In the genomic region with DNA sequence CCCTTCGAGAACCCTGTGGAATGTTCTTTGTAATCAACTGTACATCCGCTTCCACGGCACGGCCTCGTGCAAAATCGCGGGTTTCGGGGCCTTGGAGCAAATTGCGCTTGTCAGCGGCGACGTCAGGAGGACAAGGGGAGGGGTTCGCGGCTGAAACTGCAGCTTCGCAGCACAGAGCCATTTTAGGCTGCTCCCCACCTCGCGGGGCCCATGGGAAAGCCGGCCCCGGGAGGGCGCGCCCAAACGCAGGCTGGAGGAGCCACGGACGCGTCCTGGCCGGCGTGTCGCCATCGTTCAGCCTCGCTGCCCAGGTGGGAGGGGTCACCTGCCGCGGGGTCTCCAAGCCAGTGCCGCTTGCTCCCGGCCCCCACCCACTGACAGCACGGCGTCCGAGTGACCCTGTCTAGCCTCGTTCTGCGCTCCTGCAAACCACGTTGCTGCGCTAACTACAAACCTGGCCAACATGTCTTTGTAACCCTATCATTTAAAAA, we compare ENCODE assay signal across 8 cellular contexts. TPM values are rescaled to one million over a fixed set of nuclear protein-coding genes. Genes with fewer than 3 reads are reported as not detected.
DNase-seq lines count a peak whose midpoint lies in the region; ATAC-seq and TF ChIP-seq lines count a peak whose summit lies in the region.

No MANE protein-coding gene starts in this region.

- peaks cover 28 to 65% (median 36%) of the 10 kb centered on the region in 3 donors for H3K4me1 ChIP-seq in esophagus squamous epithelium
- H3K4me1 ChIP-seq in upper lobe of left lung = peaks cover 18 to 65% (median 37%) of the 10 kb centered on the region in 4 donors

- intact Hi-C loops in CD4-positive, alpha-beta T cell (cut with DNase I, micrococcal nuclease) = loop anchor here (2.0 to 5.0 kb wide), 5 partner anchors 19 to 215 kb away; no protein-coding TSS in a partner anchor
- intact Hi-C loops in esophagus squamous epithelium (cut with DNase I) = loop anchor here (5.0 kb wide), 1 partner anchor 146 kb away; no protein-coding TSS in a partner anchor

- H3K36me3 Mint-ChIP-seq in CD4-positive, alpha-beta T cell (ENCODE audit: low read depth) = peaks cover 47% of the 10 kb centered on the region
- H3K36me3 Mint-ChIP-seq in natural killer cell treated with Interleukin-12 subunit alpha and Interleukin-12 subunit beta and Interleukin-15 and Interleukin-18, amount 100 ng/mL, for 72 hours = peaks cover 18% of the 10 kb centered on the region

- POLR2A ChIA-PET in CD4-positive, alpha-beta T cell (lab: Charles Lee) = interaction anchor here (1.2 to 3.0 kb wide), 4 partner anchors 19 to 215 kb away, joined by 3 to 11 read pairs (median 4); no protein-coding TSS in a partner anchor

- H3K4me3 Mint-ChIP-seq in CD4-positive, alpha-beta T cell = peak overlapping the region; percentile 95
- H3K4me3 Mint-ChIP-seq in natural killer cell treated with Interleukin-12 subunit alpha and Interleukin-12 subunit beta and Interleukin-15 and Interleukin-18, amount 100 ng/mL, for 72 hours = peak overlapping the region; percentile 98

- H3K4me1 Mint-ChIP-seq in CD4-positive, alpha-beta T cell (ENCODE audit: low read depth) = peaks cover 75% of the 10 kb centered on the region
- H3K4me1 Mint-ChIP-seq in natural killer cell treated with Interleukin-12 subunit alpha and Interleukin-12 subunit beta and Interleukin-15 and Interleukin-18, amount 100 ng/mL, for 72 hours (ENCODE audit: low read depth in 2 of 2) = peaks cover 51 to 59% of the 10 kb centered on the region in 2 donors

- peak overlapping the region; percentile 53 to 72 (median 64) for H3K4me3 ChIP-seq in esophagus squamous epithelium
- peak overlapping the region; percentile 35 to 94 (median 76) for H3K4me3 ChIP-seq in upper lobe of left lung

- TF ChIP-seq POLR2A in esophagus squamous epithelium (IDR thresholded peaks at IDR 0.05) (no peak), upper lobe of left lung (IDR thresholded peaks at IDR 0.05) (no peak)

- H3K27ac Mint-ChIP-seq in CD4-positive, alpha-beta T cell = peak overlapping the region; percentile 94
- H3K27ac Mint-ChIP-seq in natural killer cell treated with Interleukin-12 subunit alpha and Interleukin-12 subunit beta and Interleukin-15 and Interleukin-18, amount 100 ng/mL, for 72 hours = peak overlapping the region; percentile 92 to 95

- peak in 9 of 10 experiments; percentile 23 to 71 (median 40) for DNase-seq in CD4-positive, alpha-beta T cell
- DNase-seq in activated T-cell treated with anti-CD3 and anti-CD28 coated beads for 1 hour (ENCODE audit: low read depth) (peak; percentile 35), esophagus squamous epithelium (lab: John Stamatoyannopoulos, UW) (no peak), upper lobe of left lung (peak; percentile 35 to 85), NCI-H748 (lab: John Stamatoyannopoulos, UW; ENCODE audit: unreplicated experiment) (no peak)
- no peak for DNase-seq in natural killer cell treated with Interleukin-12 subunit alpha and Interleukin-12 subunit beta and Interleukin-15 and Interleukin-18, amount 100 ng/mL, for 72 hours (ENCODE audit: low spot score)

- TF ChIP-seq EP300 in upper lobe of left lung (IDR thresholded peaks at IDR 0.05) = no peak

- H3K27me3 ChIP-seq in CD4-positive, alpha-beta T cell (ENCODE audit: control insufficient read depth, insufficient read depth, low read length) = no peaks in the 10 kb centered on the region
- H3K27me3 ChIP-seq in esophagus squamous epithelium (peaks cover 8 to 65% (median 11%) of the 10 kb centered on the region in 4 donors), upper lobe of left lung (peaks cover 0 to 22% (median 11%) of the 10 kb centered on the region in 4 donors)

- WGBS in esophagus squamous epithelium, 2 donors = 6 to 20% methylated on average over 6 to 7 of the region's 41 CpGs
- 1 to 7% methylated on average over 19 to 31 of the region's 41 CpGs for WGBS in upper lobe of left lung, 2 donors

- no peaks in the 10 kb centered on the region for H3K36me3 ChIP-seq in esophagus squamous epithelium
- H3K36me3 ChIP-seq in upper lobe of left lung = no peaks in the 10 kb centered on the region

- H3K27ac ChIP-seq in CD4-positive, alpha-beta T cell (ENCODE audit: low read depth, low read length) = no peak overlapping the region
- H3K27ac ChIP-seq in esophagus squamous epithelium = peak overlapping the region; percentile 56 to 83 (median 74)
- peak overlapping the region; percentile 36 to 87 (median 56) for H3K27ac ChIP-seq in upper lobe of left lung

- CTCF ChIA-PET in CD4-positive, alpha-beta T cell (lab: Charles Lee) = no interaction called here

- H3K9me3 Mint-ChIP-seq in CD4-positive, alpha-beta T cell = no peaks in the 10 kb centered on the region
- no peaks in the 10 kb centered on the region for H3K9me3 Mint-ChIP-seq in natural killer cell treated with Interleukin-12 subunit alpha and Interleukin-12 subunit beta and Interleukin-15 and Interleukin-18, amount 100 ng/mL, for 72 hours

- no peak for TF ChIP-seq CTCF in CD4-positive, alpha-beta T cell (IDR thresholded peaks at IDR 0.05)
- TF ChIP-seq CTCF in esophagus squamous epithelium (IDR thresholded peaks at IDR 0.05) (no peak), upper lobe of left lung (IDR thresholded peaks at IDR 0.05) (no peak)

- ATAC-seq in CD4-positive, alpha-beta T cell (ENCODE audit: poor library complexity) = peak; percentile 38
- ATAC-seq in HG02852 (IDR thresholded peaks at IDR 0.05; ENCODE audit: unreplicated experiment) (peak; percentile 22), upper lobe of left lung (ENCODE audit: low FRiP score in 2 of 2) (peak; percentile 19 to 49), GM18519 (IDR thresholded peaks at IDR 0.05; ENCODE audit: low FRiP score, unreplicated experiment) (no peak)
- peak; percentile 5 to 17 for ATAC-seq in natural killer cell treated with Interleukin-12 subunit alpha and Interleukin-12 subunit beta and Interleukin-15 and Interleukin-18, amount 100 ng/mL, for 72 hours

- no peaks in the 10 kb centered on the region for H3K9me3 ChIP-seq in CD4-positive, alpha-beta T cell (ENCODE audit: control insufficient read depth, low read length)
- H3K9me3 ChIP-seq in esophagus squamous epithelium (no peaks in the 10 kb centered on the region), upper lobe of left lung (no peaks in the 10 kb centered on the region)

- H3K27me3 Mint-ChIP-seq in CD4-positive, alpha-beta T cell = peaks cover 5% of the 10 kb centered on the region
- no peaks in the 10 kb centered on the region for H3K27me3 Mint-ChIP-seq in natural killer cell treated with Interleukin-12 subunit alpha and Interleukin-12 subunit beta and Interleukin-15 and Interleukin-18, amount 100 ng/mL, for 72 hours

RNA-seq across cellular contexts. Expression of a gene that starts 2.8 kb away (rescaled TPM):
- 10 to 100 TPM; 41.0 to 42.0 TPM for total RNA-seq in CD4-positive, alpha-beta T cell
- total RNA-seq in esophagus squamous epithelium (1 to 10 TPM in 3 of 4 donors, under 1 TPM in 1; 0.72 to 5.0 (median 1.4) TPM), upper lobe of left lung (10 to 100 TPM in 3 of 6 donors, 1 to 10 TPM in 3; 6.2 to 14.6 (median 10.2) TPM)
- 100 to 1,000 TPM in 1 of 2 donors, 10 to 100 TPM in 1; 94.9 to 101 TPM for total RNA-seq in natural killer cell treated with Interleukin-12 subunit alpha and Interleukin-12 subunit beta and Interleukin-15 and Interleukin-18, amount 100 ng/mL, for 72 hours

Comparison
In these comparisons a context has a peak if more than half of its experiments do, and no peak if none do; other contexts are left out.
1. DNase-seq: peak in CD4-positive, alpha-beta T cell (9 of 10), activated T-cell treated with anti-CD3 and anti-CD28 coated beads for 1 hour (single experiment) and upper lobe of left lung (2 of 2); none in esophagus squamous epithelium (single experiment), natural killer cell treated with Interleukin-12 subunit alpha and Interleukin-12 subunit beta and Interleukin-15 and Interleukin-18, amount 100 ng/mL, for 72 hours (single experiment) and NCI-H748 (single experiment).